Comparison of ENCODE assay signal across 9 cellular contexts in the genomic region with DNA sequence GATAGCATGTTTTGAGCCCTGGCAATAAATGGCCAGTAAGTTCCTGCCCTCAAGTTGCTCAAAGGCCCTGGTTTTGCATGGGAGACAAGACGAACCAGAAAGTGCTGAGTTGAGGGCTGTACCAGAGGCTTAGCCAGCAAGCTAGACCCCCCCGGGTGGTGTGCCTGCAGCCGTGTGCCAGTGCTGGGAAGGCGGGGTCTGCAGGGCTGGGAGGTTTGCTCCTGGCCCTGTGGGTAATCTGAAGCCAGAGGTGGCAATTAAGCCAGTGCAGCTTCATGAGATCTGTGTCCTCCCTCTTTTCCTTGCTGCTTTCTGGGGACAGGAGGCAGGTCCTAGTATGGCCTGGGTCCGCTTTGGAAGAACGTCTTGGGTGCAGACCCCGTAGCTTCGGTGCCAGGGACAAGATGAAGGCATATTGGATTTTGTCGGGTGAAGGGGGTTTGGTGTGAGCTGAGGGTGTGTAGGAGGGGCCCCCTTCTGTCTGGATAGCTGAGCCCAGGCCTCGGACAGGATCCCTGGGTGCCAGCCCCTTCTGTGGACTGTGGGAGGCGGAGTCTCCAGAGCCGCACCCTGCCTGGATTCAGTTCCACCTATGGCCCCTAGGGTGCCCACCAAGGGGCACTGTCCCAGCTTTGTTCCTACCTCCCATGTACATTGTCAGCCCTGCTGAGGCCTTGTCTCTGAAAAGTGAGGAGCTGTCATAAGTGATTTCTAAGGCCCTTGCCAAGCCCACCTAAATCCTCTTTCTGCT. TPM values are rescaled to one million over a fixed set of nuclear protein-coding genes. Genes with fewer than 3 reads are reported as not detected.
DNase-seq lines count a peak whose midpoint lies in the region; ATAC-seq and TF ChIP-seq lines count a peak whose summit lies in the region.
"Had no signal": no experiment of that assay in that cellular context is flagged by ENCODE, and none has a peak within 500 bp of the region (broad histone marks: within the 10 kb centered on the region; RNA-seq: fewer than 3 reads in every experiment).

No MANE protein-coding gene starts in this region.

- POLR2A ChIA-PET in activated CD8-positive, alpha-beta T cell treated with anti-CD3 and anti-CD28 coated beads, Interleukin-2, amount 10 ng/mL, durations not matched to agents 7 days and 5 days (lab: Charles Lee), result no interaction called here

- H3K36me3 ChIP-seq in DOHH2 (ENCODE audit: control insufficient read depth, low read length) (no peaks in the 10 kb centered on the region), neuronal stem cell (replicated peaks in 1 of 2; ENCODE audit: control insufficient read depth in 2 of 2, insufficient read depth in 2 of 2, low read length in 2 of 2) (peaks cover 0 to 61% of the 10 kb centered on the region in 2 donors)
- H3K36me3 ChIP-seq: neutrophil had no signal

- ATAC-seq in activated CD8-positive, alpha-beta T cell treated with anti-CD3 and anti-CD28 coated beads, Interleukin-2, amount 10 ng/mL, durations not matched to agents 7 days and 5 days, result peak; percentile 61
- ATAC-seq in HG02571 (IDR thresholded peaks at IDR 0.05; ENCODE audit: unreplicated experiment), result no peak
- no peak for ATAC-seq in HG03469 (IDR thresholded peaks at IDR 0.05; ENCODE audit: unreplicated experiment)

- no peak overlapping the region for H3K4me3 Mint-ChIP-seq in activated CD8-positive, alpha-beta T cell treated with anti-CD3 and anti-CD28 coated beads, Interleukin-2, amount 10 ng/mL, durations not matched to agents 7 days and 5 days
- H3K4me3 Mint-ChIP-seq: activated naive CD8-positive, alpha-beta T cell had no signal

- H4K20me1 ChIP-seq in DOHH2 (ENCODE audit: control insufficient read depth, insufficient read depth, low read depth, low read length), result no peaks in the 10 kb centered on the region

- peaks cover 46% of the 10 kb centered on the region for H3K27me3 Mint-ChIP-seq in activated CD8-positive, alpha-beta T cell treated with anti-CD3 and anti-CD28 coated beads, Interleukin-2, amount 10 ng/mL, durations not matched to agents 7 days and 5 days (ENCODE audit: low read depth)

- H4K91ac ChIP-seq in neuronal stem cell (ENCODE audit: low read depth, low read length, poor library complexity), result no peak overlapping the region

- no peak overlapping the region for H3K23ac ChIP-seq in neuronal stem cell (ENCODE audit: low read depth, low read length, poor library complexity)

- H3K14ac ChIP-seq in neuronal stem cell (ENCODE audit: low read length), result no peak overlapping the region

- H3K4me2 ChIP-seq in DOHH2 (ENCODE audit: low read length) (no peak overlapping the region), neuronal stem cell (ENCODE audit: insufficient read depth, low read length, poor library complexity, severe bottlenecking) (no peak overlapping the region)

- no peak overlapping the region for H2BK5ac ChIP-seq in neuronal stem cell (ENCODE audit: low read length)

- TF ChIP-seq CTCF in DOHH2 (IDR thresholded peaks at IDR 0.05; ENCODE audit: low read depth, low read length, poor library complexity, severe bottlenecking), result peak; percentile 26
- no peak for TF ChIP-seq CTCF in GM10266 (IDR thresholded peaks at IDR 0.05; ENCODE audit: control insufficient read depth, insufficient read depth, low read depth, missing control alignments)

- H3F3A ChIP-seq in DOHH2 (ENCODE audit: control insufficient read depth, insufficient read depth), result no peaks in the 10 kb centered on the region

- H2AK5ac ChIP-seq in neuronal stem cell (ENCODE audit: low read depth, low read length), result peak overlapping the region; percentile 15

- peak overlapping the region; percentile 58 for H2BK12ac ChIP-seq in neuronal stem cell (ENCODE audit: low read length)

- H2BK120ac ChIP-seq in neuronal stem cell (ENCODE audit: low read depth, low read length), result no peak overlapping the region

- H3K18ac ChIP-seq in neuronal stem cell (ENCODE audit: low read length), result peak overlapping the region; percentile 1

- H3K79me2 ChIP-seq in DOHH2 (ENCODE audit: control insufficient read depth, low read length), result no peaks in the 10 kb centered on the region

- H3K36me3 Mint-ChIP-seq in activated CD8-positive, alpha-beta T cell treated with anti-CD3 and anti-CD28 coated beads, Interleukin-2, amount 10 ng/mL, durations not matched to agents 7 days and 5 days (ENCODE audit: low read depth), result no peaks in the 10 kb centered on the region
- H3K36me3 Mint-ChIP-seq: activated naive CD8-positive, alpha-beta T cell had no signal

- H3K9me3 ChIP-seq in DOHH2 (ENCODE audit: control insufficient read depth, insufficient read depth, low read length) (no peaks in the 10 kb centered on the region), neuronal stem cell (replicated peaks in 1 of 2; ENCODE audit: control insufficient read depth in 2 of 2, insufficient read depth in 1 of 2, low read depth in 1 of 2, low read length in 2 of 2) (no peaks in the 10 kb centered on the region)
- H3K9me3 ChIP-seq: neutrophil had no signal

- no peaks in the 10 kb centered on the region for H3K9me3 Mint-ChIP-seq in activated CD8-positive, alpha-beta T cell treated with anti-CD3 and anti-CD28 coated beads, Interleukin-2, amount 10 ng/mL, durations not matched to agents 7 days and 5 days (ENCODE audit: insufficient read depth)

- H3K4me3 ChIP-seq in DOHH2 (ENCODE audit: low read length), result no peak overlapping the region
- H3K4me3 ChIP-seq in neuronal stem cell (ENCODE audit: low read length in 2 of 2), result no peak overlapping the region

- peak; percentile 20 to 29 for DNase-seq in Kasumi-1 (lab: John Stamatoyannopoulos, UW)
- DNase-seq in activated CD8-positive, alpha-beta T cell treated with anti-CD3 and anti-CD28 coated beads, Interleukin-2, amount 10 ng/mL, durations not matched to agents 7 days and 5 days, result no peak
- no peak for DNase-seq in neuronal stem cell (ENCODE audit: low spot score)
- DNase-seq in GM10266 (ENCODE audit: extremely low spot score), result no peak

- no peaks in the 10 kb centered on the region for H3K9me2 ChIP-seq in DOHH2 (replicated peaks; ENCODE audit: control insufficient read depth, low read length)

- H2AFZ ChIP-seq in neuronal stem cell (ENCODE audit: low read length), result no peak overlapping the region

- CTCF ChIA-PET in activated CD8-positive, alpha-beta T cell treated with anti-CD3 and anti-CD28 coated beads, Interleukin-2, amount 10 ng/mL, durations not matched to agents 7 days and 5 days (lab: Charles Lee), result interaction anchor here (0.8 to 2.9 kb wide), 5 partner anchors 9 to 44 kb away, joined by 3 to 11 read pairs (median 4); partner anchors contain the start of gene ATOH8

- H2BK15ac ChIP-seq in neuronal stem cell (ENCODE audit: low read length), result peak overlapping the region; percentile 59

- peaks cover 7% of the 10 kb centered on the region; the same call in 1 of the 2 replicates for H3K27me3 ChIP-seq in DOHH2 (ENCODE audit: control insufficient read depth, low read length)
- peaks cover 0 to 7% (median 0%) of the 10 kb centered on the region in 3 experiments for H3K27me3 ChIP-seq in neuronal stem cell (ENCODE audit: control insufficient read depth in 3 of 3, insufficient read depth in 3 of 3, low read depth in 1 of 3, low read length in 3 of 3)

- no peak overlapping the region for H3K4ac ChIP-seq in neuronal stem cell (ENCODE audit: low read length)

- peaks cover 5% of the 10 kb centered on the region for H3K4me1 Mint-ChIP-seq in activated CD8-positive, alpha-beta T cell treated with anti-CD3 and anti-CD28 coated beads, Interleukin-2, amount 10 ng/mL, durations not matched to agents 7 days and 5 days (ENCODE audit: low read depth)

- no peak overlapping the region for H3K27ac Mint-ChIP-seq in activated CD8-positive, alpha-beta T cell treated with anti-CD3 and anti-CD28 coated beads, Interleukin-2, amount 10 ng/mL, durations not matched to agents 7 days and 5 days
- H3K27ac Mint-ChIP-seq: activated naive CD8-positive, alpha-beta T cell had no signal

- no peaks in the 10 kb centered on the region for H3K79me1 ChIP-seq in neuronal stem cell (ENCODE audit: low read depth, low read length)

- H3K9ac ChIP-seq in neuronal stem cell (ENCODE audit: low read depth, low read length, poor library complexity), result no peak overlapping the region

- H3K27ac ChIP-seq in DOHH2 (ENCODE audit: low read depth, low read length), result no peak overlapping the region
- H3K27ac ChIP-seq in neuronal stem cell (replicated peaks; ENCODE audit: low read length), result no peak overlapping the region
- H3K27ac ChIP-seq: neutrophil had no signal

- no peaks in the 10 kb centered on the region for H3K4me1 ChIP-seq in DOHH2 (ENCODE audit: control insufficient read depth, low read length)
- H3K4me1 ChIP-seq in neuronal stem cell (ENCODE audit: control insufficient read depth in 2 of 2, insufficient read depth in 1 of 2, low read depth in 1 of 2, low read length in 2 of 2), result peaks cover 24 to 46% of the 10 kb centered on the region in 2 donors

- H4K8ac ChIP-seq in neuronal stem cell (ENCODE audit: low read depth, low read length), result no peak overlapping the region

- no CpG with 5 or more reads among the region's 12 CpGs for WGBS in neuronal stem cell (ENCODE audit: extremely low coverage in 2 of 2, insufficient read length in 2 of 2, insufficient replicate concordance in 1 of 2), 2 donors

RNA-seq across cellular contexts. Expression of gene ATOH8, which starts 15.6 kb away (rescaled TPM):
- under 1 TPM; 0.11 to 0.13 TPM for total RNA-seq in activated CD8-positive, alpha-beta T cell treated with anti-CD3 and anti-CD28 coated beads, Interleukin-2, amount 10 ng/mL, durations not matched to agents 7 days and 5 days
- polyA plus RNA-seq in neuronal stem cell (2013, experiment 1 of 2), result 1.8 TPM
- polyA plus RNA-seq in neuronal stem cell (2013, experiment 2 of 2), result 1.6 TPM

Comparison
In these comparisons a context has a peak if more than half of its experiments do, and no peak if none do; other contexts are left out.
1. DNase-seq: peak in Kasumi-1 (2 of 2); none in activated CD8-positive, alpha-beta T cell treated with anti-CD3 and anti-CD28 coated beads, Interleukin-2, amount 10 ng/mL, durations not matched to agents 7 days and 5 days (single experiment), neuronal stem cell (single experiment) and GM10266 (single experiment).